Comparison of ENCODE assay signal across 11 cellular contexts in the genomic region with DNA sequence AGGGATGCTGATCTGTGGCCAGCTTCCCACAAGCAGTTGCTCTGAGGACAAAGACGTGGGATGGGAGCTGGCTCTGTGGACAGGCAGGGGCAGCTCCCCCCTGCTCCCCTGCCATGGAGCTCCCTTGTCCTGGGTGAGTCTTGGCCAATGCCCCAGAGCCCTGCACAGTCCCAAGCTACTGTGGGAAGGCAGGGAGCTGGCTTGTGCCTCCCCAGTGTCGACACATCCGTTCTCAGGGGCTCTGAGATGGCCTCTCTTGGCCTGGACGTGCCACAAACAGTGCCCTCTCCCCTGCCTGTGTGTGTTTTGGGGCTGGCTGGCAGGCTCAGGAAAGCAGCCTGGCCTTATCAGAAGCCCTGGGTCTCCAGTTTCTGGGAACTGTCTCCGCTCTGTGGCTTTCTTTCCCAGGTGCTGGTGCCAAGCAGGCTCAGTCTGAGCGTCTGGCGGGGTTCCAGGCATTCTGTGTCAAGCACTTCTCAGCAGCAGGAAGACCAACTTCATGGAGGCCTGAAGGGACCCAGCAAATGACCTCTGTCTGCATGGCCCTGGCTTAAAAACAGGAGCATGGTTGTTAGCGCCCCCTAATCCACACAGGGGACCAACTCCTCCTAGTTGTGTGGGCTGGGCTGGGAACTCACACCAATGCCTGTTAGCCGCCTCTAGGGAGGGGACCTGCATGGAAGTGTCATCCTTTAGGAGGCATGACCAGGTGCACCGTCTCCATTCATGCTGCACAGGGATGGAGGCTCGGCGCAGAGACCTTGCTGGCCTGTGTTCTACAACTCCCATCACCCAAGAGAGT.
DNase-seq lines count a peak whose midpoint lies in the region; ATAC-seq and TF ChIP-seq lines count a peak whose summit lies in the region.
"Had no signal": no experiment of that assay in that cellular context is flagged by ENCODE, and none has a peak within 500 bp of the region (broad histone marks: within the 10 kb centered on the region; RNA-seq: fewer than 3 reads in every experiment).

No MANE protein-coding gene starts in this region.

- peak; percentile 76 to 84 for ATAC-seq in gastrocnemius medialis
- no peak for ATAC-seq in HG02973 (IDR thresholded peaks at IDR 0.05; ENCODE audit: unreplicated experiment)
- no peak for ATAC-seq in HG02938 (IDR thresholded peaks at IDR 0.05; ENCODE audit: unreplicated experiment)
- ATAC-seq: HCT116 had no signal

- H3K27me3 ChIP-seq in MG63 (no peaks in the 10 kb centered on the region), gastrocnemius medialis (peaks cover 0 to 3% (median 0%) of the 10 kb centered on the region in 3 donors)
- H3K27me3 ChIP-seq: vagina had no signal

- no peak for TF ChIP-seq POLR2A in gastrocnemius medialis (IDR thresholded peaks at IDR 0.05)

- in situ Hi-C loops in gastrocnemius medialis (cut with MboI; ENCODE audit: low sequenced_read_pairs in 4 of 4): loop anchor here in 1 of 4 donors (25.0 kb wide), 1 partner anchor 778 kb away; no protein-coding TSS in a partner anchor

- H3K4me1 ChIP-seq in gastrocnemius medialis: peaks cover 3 to 11% of the 10 kb centered on the region in 2 donors

- H3K4me3 ChIP-seq in MG63: no peak overlapping the region
- no peak overlapping the region for H3K4me3 ChIP-seq in gastrocnemius medialis
- H3K4me3 ChIP-seq: vagina had no signal

- peak overlapping the region in 2 of 4 donors; percentile 2 to 55 for H3K27ac ChIP-seq in gastrocnemius medialis
- H3K27ac ChIP-seq: vagina had no signal

- no peaks in the 10 kb centered on the region for H3K9me3 ChIP-seq in MG63
- no peaks in the 10 kb centered on the region for H3K9me3 ChIP-seq in gastrocnemius medialis
- H3K9me3 ChIP-seq: vagina had no signal

- TF ChIP-seq CTCF in gastrocnemius medialis (IDR thresholded peaks at IDR 0.05 in 4 of 5, conservative IDR thresholded peaks at IDR 0.05 in 1 of 5): no peak

- intact Hi-C loops in gastrocnemius medialis (cut with DNase I; ENCODE audit: low total_unique reads): no loop called here

- DNase-seq in MG63 (peak; percentile 82), amygdala (lab: John Stamatoyannopoulos, UW) (peak in 38 of 56 donors; percentile 13 to 76 (median 51)), iPS-NIHi7 (ENCODE audit: extremely low spot score) (peak; percentile 49), gastrocnemius medialis (peak; percentile 48 to 73), NOMO-1 (lab: John Stamatoyannopoulos, UW; ENCODE audit: unreplicated experiment in 2 of 2) (no peak)
- DNase-seq in activated naive CD4-positive, alpha-beta T cell (lab: John Stamatoyannopoulos, UW): no peak
- DNase-seq: NCI-H1930 had no signal

- H3K36me3 ChIP-seq in MG63 (no peaks in the 10 kb centered on the region), gastrocnemius medialis (no peaks in the 10 kb centered on the region)
- H3K36me3 ChIP-seq: vagina had no signal

Comparison
In these comparisons a context has a peak if more than half of its experiments do, and no peak if none do; other contexts are left out.
1. DNase-seq: peak in MG63 (single experiment), amygdala (38 of 56), iPS-NIHi7 (single experiment) and gastrocnemius medialis (2 of 2); none in activated naive CD4-positive, alpha-beta T cell (0 of 4) and NOMO-1 (0 of 2).
2. ATAC-seq: peak in gastrocnemius medialis (2 of 2); none in HG02973 (single experiment) and HG02938 (single experiment).